In the genomic region with DNA sequence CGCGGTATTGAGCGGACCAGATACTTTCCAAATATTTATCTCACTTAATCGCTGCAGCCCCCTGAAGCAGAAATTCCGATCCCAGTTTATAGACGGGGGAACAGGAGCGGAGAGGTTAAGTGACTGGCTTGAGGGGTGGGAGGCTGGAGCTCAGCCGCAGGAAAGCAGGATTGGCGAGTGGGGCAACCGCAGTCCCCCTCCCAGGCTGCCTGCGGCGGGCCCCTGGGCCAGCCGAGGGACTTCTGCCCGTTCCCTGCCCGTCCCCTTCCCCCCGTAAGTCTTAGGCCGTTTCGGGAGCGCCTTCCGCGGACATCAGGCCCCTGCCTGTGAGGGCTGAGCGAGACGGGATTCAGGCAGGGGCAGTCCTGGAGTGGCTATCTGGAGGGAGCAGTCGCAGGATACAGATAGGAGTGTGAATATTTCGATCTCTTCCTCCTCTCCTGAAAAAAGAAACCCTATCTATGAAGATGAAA, we compare ENCODE assay signal across 8 cellular contexts. TPM values are rescaled to one million over a fixed set of nuclear protein-coding genes. Genes with fewer than 3 reads are reported as not detected.
A peak's percentile ranks its signal among the peaks of the same experiment; 100 is the strongest.
DNase-seq lines count a peak whose midpoint lies in the region; ATAC-seq and TF ChIP-seq lines count a peak whose summit lies in the region.

No MANE protein-coding gene starts in this region.

- H3K36me3 ChIP-seq in MM.1S (replicated peaks; ENCODE audit: insufficient read depth, low read length) (no peaks in the 10 kb centered on the region), ascending aorta (no peaks in the 10 kb centered on the region), spleen (no peaks in the 10 kb centered on the region)

- H3K4me3 ChIP-seq in MM.1S (ENCODE audit: low read length) (peak overlapping the region; percentile 86), ascending aorta (peak overlapping the region; percentile 75 to 80), iPS-18c (ENCODE audit: insufficient read depth, low read depth, low read length) (peak overlapping the region; percentile 80), spleen (peak overlapping the region; percentile 66 to 87 (median 82))

- no peak for TF ChIP-seq POLR2A in spleen (IDR thresholded peaks at IDR 0.05)

- TF ChIP-seq CTCF in MM.1S (IDR thresholded peaks at IDR 0.05; ENCODE audit: low read length) = no peak
- no peak for TF ChIP-seq CTCF in ascending aorta (IDR thresholded peaks at IDR 0.05)
- no peak for TF ChIP-seq CTCF in spleen (IDR thresholded peaks at IDR 0.05 in 8 of 11, conservative IDR thresholded peaks at IDR 0.05 in 3 of 11)

- H3K27me3 ChIP-seq in MM.1S (replicated peaks; ENCODE audit: insufficient read depth, low read length) (no peaks in the 10 kb centered on the region; the same call in 1 of the 2 replicates), ascending aorta (no peaks in the 10 kb centered on the region), spleen (replicated peaks in 1 of 7) (peaks cover 0 to 45% (median 13%) of the 10 kb centered on the region in 7 donors)

- ATAC-seq in GM19455 (IDR thresholded peaks at IDR 0.05; ENCODE audit: unreplicated experiment) = no peak
- no peak for ATAC-seq in GM18870 (IDR thresholded peaks at IDR 0.05; ENCODE audit: unreplicated experiment)

- peak overlapping the region; percentile 96 for H2AFZ ChIP-seq in MM.1S (ENCODE audit: low read length)

- 0 out of 2 replicates have a peak, but pooled peaks cover 6% of the 10 kb centered on the region for H3K79me2 ChIP-seq in MM.1S (ENCODE audit: low read length)

- H3K4me1 ChIP-seq in MM.1S (ENCODE audit: low read length) (peaks cover 9% of the 10 kb centered on the region), ascending aorta (peaks cover 3 to 7% of the 10 kb centered on the region in 2 donors), spleen (peaks cover 6 to 24% (median 18%) of the 10 kb centered on the region in 6 donors)

- H3K9ac ChIP-seq in MM.1S (ENCODE audit: low read length) = peak overlapping the region; percentile 69

- H3K4me2 ChIP-seq in MM.1S (ENCODE audit: low read depth, low read length) = peak overlapping the region; percentile 90

- WGBS in spleen, 5 donors = 1 to 6% (median 3%) methylated on average over 12 to 25 of the region's 25 CpGs

- no peaks in the 10 kb centered on the region for H3F3A ChIP-seq in MM.1S (ENCODE audit: insufficient read depth, low read length)

- H3K27ac ChIP-seq in MM.1S (ENCODE audit: low read length) (no peak overlapping the region), ascending aorta (no peak overlapping the region), spleen (peak overlapping the region in 4 of 8 donors; percentile 41 to 63 (median 51))

- H3K9me3 ChIP-seq in MM.1S (replicated peaks; ENCODE audit: insufficient read depth, low read length) = no peaks in the 10 kb centered on the region
- H3K9me3 ChIP-seq in ascending aorta = no peaks in the 10 kb centered on the region
- H3K9me3 ChIP-seq in iPS-18c (ENCODE audit: control insufficient read depth, insufficient read depth, low read length) = no peaks in the 10 kb centered on the region
- H3K9me3 ChIP-seq in spleen = no peaks in the 10 kb centered on the region

- intact Hi-C loops in ascending aorta (cut with DNase I) (loop anchor here (2.0 kb wide), 1 partner anchor 210 kb away; a partner anchor contains a TSS), spleen (cut with DNase I; ENCODE audit: low total_unique reads) (no loop called here)

- DNase-seq in GM03348 (ENCODE audit: low spot score) (peak; percentile 41), MM.1S (no peak), ascending aorta (ENCODE audit: low spot score in 2 of 2) (no peak), spleen (peak; percentile 79), T-helper 9 cell (no peak)

- H3K9me2 ChIP-seq in MM.1S (replicated peaks; ENCODE audit: insufficient read depth, low read length) = no peaks in the 10 kb centered on the region

- no peaks in the 10 kb centered on the region for H4K20me1 ChIP-seq in MM.1S (ENCODE audit: insufficient read depth, low read length)

RNA-seq across cellular contexts. Expression of a gene that starts 0.7 kb away (rescaled TPM):
- total RNA-seq in ascending aorta (2.3 TPM), spleen (1 to 10 TPM in 5 of 7 donors, under 1 TPM in 2; 0.60 to 2.2 (median 1.3) TPM)
- polyA plus RNA-seq in spleen = 1 to 10 TPM in 2 of 3 donors, under 1 TPM in 1; 0.97 to 1.7 (median 1.2) TPM

Comparison
In these comparisons a context has a peak if more than half of its experiments do, and no peak if none do; other contexts are left out.
1. DNase-seq: peak in GM03348 (single experiment) and spleen (single experiment); none in MM.1S (single experiment), ascending aorta (0 of 2) and T-helper 9 cell (single experiment).
2. Peak in every context shown above with its lines, with median percentiles within 50 percentile points of each other: H3K4me3 ChIP-seq.